9 cellular contexts compared by ENCODE assay signal in genomic region chr4:54971474-54971950, GRCh38.
A peak's percentile ranks its signal among the peaks of the same experiment; 100 is the strongest.
DNase-seq lines count a peak whose midpoint lies in the region; ATAC-seq, FAIRE-seq and TF ChIP-seq lines count a peak whose summit lies in the region.
"Had no signal": no experiment of that assay in that cellular context is flagged by ENCODE, and none has a peak within 500 bp of the region (broad histone marks: within the 10 kb centered on the region; RNA-seq: fewer than 3 reads in every experiment).

No MANE protein-coding gene starts in this region.

- CTCF ChIA-PET in CD4-positive, alpha-beta T cell (lab: Charles Lee), result interaction anchor here (1.3 kb wide), 1 partner anchor 11 kb away, joined by 4 read pairs; no protein-coding TSS in a partner anchor

- H3K9me3 ChIP-seq in CD4-positive, alpha-beta T cell (ENCODE audit: control insufficient read depth, low read length), result no peaks in the 10 kb centered on the region
- H3K9me3 ChIP-seq in OCI-LY1 (ENCODE audit: low read length) (no peaks in the 10 kb centered on the region), lung (ENCODE audit: control insufficient read depth in 2 of 2, insufficient read depth in 1 of 2, low read length in 1 of 2) (no peaks in the 10 kb centered on the region)

- no peaks in the 10 kb centered on the region for H3K36me3 ChIP-seq in OCI-LY1 (ENCODE audit: insufficient read depth, low read length)
- no peaks in the 10 kb centered on the region for H3K36me3 ChIP-seq in lung (ENCODE audit: control insufficient read depth in 2 of 2, insufficient read depth in 2 of 2, low read length in 2 of 2)

- H3K9me3 Mint-ChIP-seq in CD4-positive, alpha-beta T cell, result no peaks in the 10 kb centered on the region
- H3K9me3 Mint-ChIP-seq: T-cell had no signal

- H3K27me3 ChIP-seq in CD4-positive, alpha-beta T cell (ENCODE audit: control insufficient read depth, insufficient read depth, low read length), result no peaks in the 10 kb centered on the region
- H3K27me3 ChIP-seq in OCI-LY1 (ENCODE audit: insufficient read depth, low read length) (no peaks in the 10 kb centered on the region), lung (ENCODE audit: control insufficient read depth, insufficient read depth) (no peaks in the 10 kb centered on the region)

- H3K79me2 ChIP-seq in OCI-LY1 (ENCODE audit: insufficient read depth, low read length), result no peaks in the 10 kb centered on the region

- no peak overlapping the region for H2AFZ ChIP-seq in OCI-LY1 (ENCODE audit: low read length)

- H3K4me1 ChIP-seq in OCI-LY1 (ENCODE audit: insufficient read depth, low read length, severe bottlenecking) (no peaks in the 10 kb centered on the region), lung (ENCODE audit: control insufficient read depth in 2 of 2, insufficient read depth in 2 of 2, low read length in 2 of 2) (no peaks in the 10 kb centered on the region)

- intact Hi-C loops in CD4-positive, alpha-beta T cell (cut with DNase I, micrococcal nuclease), result loop anchor here in 1 of 2 experiments (5.0 kb wide), 1 partner anchor 771 kb away; no protein-coding TSS in a partner anchor

- peak; percentile 56 for ATAC-seq in CD4-positive, alpha-beta T cell (ENCODE audit: poor library complexity)
- ATAC-seq in GM18907 (IDR thresholded peaks at IDR 0.05; ENCODE audit: unreplicated experiment), result peak; percentile 78
- ATAC-seq in lung (ENCODE audit: insufficient read depth, low FRiP score), result peak; percentile 84
- ATAC-seq in activated CD4-positive, CD25-positive, alpha-beta regulatory T cell treated with anti-CD3 and anti-CD28 coated beads, Interleukin-2, amount 50 U/mL, for 24 hours, result no peak

- peak; percentile 30 for TF ChIP-seq CTCF in CD4-positive, alpha-beta T cell (IDR thresholded peaks at IDR 0.05)
- TF ChIP-seq CTCF in OCI-LY1 (IDR thresholded peaks at IDR 0.05; ENCODE audit: low read length) (peak; percentile 70), lung (IDR thresholded peaks at IDR 0.05; ENCODE audit: control extremely low read depth, extremely low read depth) (no peak)

- POLR2A ChIA-PET in CD4-positive, alpha-beta T cell (lab: Charles Lee), result interaction anchor here (0.7 kb wide), 1 partner anchor 10 kb away, joined by 4 read pairs; no protein-coding TSS in a partner anchor

- H3K9ac ChIP-seq in OCI-LY1 (ENCODE audit: low read length), result no peak overlapping the region

- no peaks in the 10 kb centered on the region for H3K36me3 Mint-ChIP-seq in CD4-positive, alpha-beta T cell (ENCODE audit: low read depth)
- H3K36me3 Mint-ChIP-seq: T-cell had no signal

- no peaks in the 10 kb centered on the region for H3K4me1 Mint-ChIP-seq in CD4-positive, alpha-beta T cell (ENCODE audit: low read depth)
- H3K4me1 Mint-ChIP-seq: T-cell had no signal

- no peak for FAIRE-seq in HTR-8/SVneo (lab: Jason Lieb, UNC)

- H3K4me3 ChIP-seq in OCI-LY1 (ENCODE audit: low read depth, low read length, poor library complexity, severe bottlenecking) (no peak overlapping the region), lung (no peak overlapping the region)

- 4 to 6% methylated on average over 7 of the region's 7 CpGs for WGBS in lung, 2 donors

- no peak overlapping the region for H3K4me2 ChIP-seq in OCI-LY1 (ENCODE audit: low read length)

- H3K4me3 Mint-ChIP-seq in CD4-positive, alpha-beta T cell, result no peak overlapping the region
- H3K4me3 Mint-ChIP-seq: T-cell had no signal

- no peak overlapping the region for H3K27ac Mint-ChIP-seq in CD4-positive, alpha-beta T cell
- H3K27ac Mint-ChIP-seq: T-cell had no signal

- no peak for DNase-seq in CD4-positive, alpha-beta T cell
- peak; percentile 14 for DNase-seq in HTR-8/SVneo (ENCODE audit: insufficient read length, low spot score)
- DNase-seq in dermis blood vessel endothelial cell, result peak; percentile 78
- DNase-seq in lung (ENCODE audit: low spot score), result no peak
- no peak for DNase-seq in GF-D8 (lab: John Stamatoyannopoulos, UW)

- H4K20me1 ChIP-seq in OCI-LY1 (ENCODE audit: insufficient read depth, low read length), result no peaks in the 10 kb centered on the region

- H3F3A ChIP-seq in OCI-LY1 (ENCODE audit: insufficient read depth, low read length), result no peaks in the 10 kb centered on the region

- no peak overlapping the region for H3K27ac ChIP-seq in CD4-positive, alpha-beta T cell (ENCODE audit: low read depth, low read length)
- H3K27ac ChIP-seq in OCI-LY1 (ENCODE audit: low read depth, low read length, poor library complexity, severe bottlenecking) (no peak overlapping the region), lung (ENCODE audit: low read depth in 1 of 2, low read length in 1 of 2) (no peak overlapping the region)

- H3K9me2 ChIP-seq in OCI-LY1 (ENCODE audit: low read depth, low read length), result no peaks in the 10 kb centered on the region

- peaks cover under 1% of the 10 kb centered on the region for H3K27me3 Mint-ChIP-seq in CD4-positive, alpha-beta T cell

Comparison
In these comparisons a context has a peak if more than half of its experiments do, and no peak if none do; other contexts are left out.
1. ATAC-seq: peak in CD4-positive, alpha-beta T cell (single experiment), GM18907 (single experiment) and lung (single experiment); none in activated CD4-positive, CD25-positive, alpha-beta regulatory T cell treated with anti-CD3 and anti-CD28 coated beads, Interleukin-2, amount 50 U/mL, for 24 hours (0 of 2).
2. DNase-seq: peak in HTR-8/SVneo (single experiment) and dermis blood vessel endothelial cell (single experiment); none in CD4-positive, alpha-beta T cell (0 of 10), lung (single experiment) and GF-D8 (single experiment).